Comparison of ENCODE assay signal across 40 cellular contexts in the genomic region with DNA sequence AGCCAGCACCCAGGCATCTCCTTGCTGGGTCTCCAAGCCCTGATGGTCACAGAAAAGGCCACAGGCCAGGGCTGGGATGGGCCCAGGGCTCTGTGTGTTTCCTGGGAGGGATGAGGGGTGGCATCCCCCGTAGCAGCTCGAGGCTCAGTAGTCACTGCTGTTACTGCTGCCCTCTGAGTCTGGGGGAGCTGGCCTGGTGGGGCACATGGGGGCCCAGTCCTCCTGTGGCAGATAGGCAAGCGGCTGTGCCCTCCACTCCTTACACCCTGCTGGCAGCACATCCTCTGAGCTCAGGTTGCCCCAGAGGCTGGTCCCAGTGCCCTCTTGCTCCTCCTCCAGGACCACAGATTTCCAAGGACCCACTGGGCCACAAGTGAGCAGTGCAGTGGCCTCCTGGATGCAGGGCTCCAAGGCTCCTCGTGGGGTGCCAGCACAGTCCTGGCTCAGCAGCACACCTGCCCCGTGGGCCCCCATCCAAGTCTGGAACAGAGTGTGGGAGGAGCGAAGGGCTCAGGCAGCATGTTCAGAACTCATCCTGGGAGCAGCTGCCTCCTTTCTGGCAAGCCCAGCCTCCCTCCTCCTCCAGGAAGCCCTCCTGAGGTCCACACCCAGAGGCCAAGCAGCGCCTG. TPM values are rescaled to one million over a fixed set of nuclear protein-coding genes. Genes with fewer than 3 reads are reported as not detected.
"Had no signal": no experiment of that assay in that cellular context is flagged by ENCODE, and none has a peak within 500 bp of the region (broad histone marks: within the 10 kb centered on the region; RNA-seq: fewer than 3 reads in every experiment).

No MANE protein-coding gene starts in this region.

- H3K4me3 Mint-ChIP-seq: activated CD4-positive, alpha-beta T cell treated with anti-CD3 and anti-CD28 coated beads for 36 hours; activated CD8-positive, alpha-beta memory T cell treated with anti-CD3 and anti-CD28 coated beads, Interleukin-2, amount 10 ng/mL, durations not matched to agents 7 days and 5 days; activated CD8-positive, alpha-beta T cell treated with anti-CD3 and anti-CD28 coated beads, Interleukin-2, amount 10 ng/mL, durations not matched to agents 7 days and 5 days; activated naive CD4-positive, alpha-beta T cell treated with anti-CD3 and anti-CD28 coated beads for 36 hours; activated naive CD4-positive, alpha-beta T cell treated with anti-CD3 and anti-CD28 coated beads, Interleukin-2, amount 50 U/mL, for 24 hours; activated naive CD8-positive, alpha-beta T cell treated with anti-CD3 and anti-CD28 coated beads for 36 hours; activated naive CD8-positive, alpha-beta T cell treated with anti-CD3 and anti-CD28 coated beads, Interleukin-2, amount 50 U/mL, for 24 hours; activated T-helper 1 cell treated with anti-CD3 and anti-CD28 coated beads, Interleukin-12 subunit alpha, Interleukin-12 subunit beta, Interleukin-2, Interleukin-4 antibody, amounts not matched to agents 30 ng/mL and 10 ng/mL and 1 ng/mL, durations not matched to agents 14 hours and 24 hours and 36 hours; brain had no signal

- H3K36me3 Mint-ChIP-seq: activated CD8-positive, alpha-beta memory T cell treated with anti-CD3 and anti-CD28 coated beads, Interleukin-2, amount 10 ng/mL, durations not matched to agents 7 days and 5 days; activated naive CD4-positive, alpha-beta T cell treated with anti-CD3 and anti-CD28 coated beads, Interleukin-2, amount 50 U/mL, for 24 hours; activated naive CD8-positive, alpha-beta T cell treated with anti-CD3 and anti-CD28 coated beads for 36 hours; brain had no signal

- H3K36me3 ChIP-seq: adrenal gland, breast epithelium, cardiac muscle cell, colonic mucosa, esophagus squamous epithelium, gastroesophageal sphincter had no signal

- H3K9me3 Mint-ChIP-seq: activated naive CD4-positive, alpha-beta T cell treated with anti-CD3 and anti-CD28 coated beads for 36 hours; activated naive CD4-positive, alpha-beta T cell treated with anti-CD3 and anti-CD28 coated beads, Interleukin-2, amount 50 U/mL, for 24 hours; activated naive CD8-positive, alpha-beta T cell treated with anti-CD3 and anti-CD28 coated beads for 36 hours; activated naive CD8-positive, alpha-beta T cell treated with anti-CD3 and anti-CD28 coated beads, Interleukin-2, amount 50 U/mL, for 24 hours; activated T-helper 1 cell treated with anti-CD3 and anti-CD28 coated beads, Interleukin-12 subunit alpha, Interleukin-12 subunit beta, Interleukin-2, Interleukin-4 antibody, amounts not matched to agents 30 ng/mL and 10 ng/mL and 1 ng/mL, durations not matched to agents 14 hours and 24 hours and 36 hours; activated T-helper 2 cell treated with anti-CD3 and anti-CD28 coated beads, Interferon-gamma antibody, Interleukin-2, Interleukin-4, amounts not matched to agents 10 μg/mL and 5 μg/mL and 100 μg/mL, durations not matched to agents 14 hours and 24 hours and 36 hours; brain had no signal

- H3K4me1 Mint-ChIP-seq: activated CD4-positive, alpha-beta T cell treated with anti-CD3 and anti-CD28 coated beads for 36 hours; activated naive CD4-positive, alpha-beta T cell treated with anti-CD3 and anti-CD28 coated beads, Interleukin-2, amount 50 U/mL, for 24 hours; activated naive CD8-positive, alpha-beta T cell treated with anti-CD3 and anti-CD28 coated beads, Interleukin-2, amount 50 U/mL, for 24 hours had no signal

- H3K27me3 ChIP-seq: adrenal gland, breast epithelium, colonic mucosa had no signal

- FAIRE-seq: endometrium, endothelial cell of umbilical vein had no signal

- H3K27ac Mint-ChIP-seq: activated CD4-positive, alpha-beta T cell treated with anti-CD3 and anti-CD28 coated beads for 36 hours; activated CD8-positive, alpha-beta memory T cell treated with anti-CD3 and anti-CD28 coated beads, Interleukin-2, amount 10 ng/mL, durations not matched to agents 7 days and 5 days; activated CD8-positive, alpha-beta T cell treated with anti-CD3 and anti-CD28 coated beads, Interleukin-2, amount 10 ng/mL, durations not matched to agents 7 days and 5 days; activated naive CD4-positive, alpha-beta T cell treated with anti-CD3 and anti-CD28 coated beads for 36 hours; activated naive CD4-positive, alpha-beta T cell treated with anti-CD3 and anti-CD28 coated beads, Interleukin-2, amount 50 U/mL, for 24 hours; activated naive CD8-positive, alpha-beta T cell treated with anti-CD3 and anti-CD28 coated beads for 36 hours; activated naive CD8-positive, alpha-beta T cell treated with anti-CD3 and anti-CD28 coated beads, Interleukin-2, amount 50 U/mL, for 24 hours; activated T-helper 1 cell treated with anti-CD3 and anti-CD28 coated beads, Interleukin-12 subunit alpha, Interleukin-12 subunit beta, Interleukin-2, Interleukin-4 antibody, amounts not matched to agents 30 ng/mL and 10 ng/mL and 1 ng/mL, durations not matched to agents 14 hours and 24 hours and 36 hours; activated T-helper 2 cell treated with anti-CD3 and anti-CD28 coated beads, Interferon-gamma antibody, Interleukin-2, Interleukin-4, amounts not matched to agents 10 μg/mL and 5 μg/mL and 100 μg/mL, durations not matched to agents 14 hours and 24 hours and 36 hours; brain had no signal

- H3K4me1 ChIP-seq: adrenal gland, breast epithelium, colonic mucosa had no signal

- H3K27ac ChIP-seq: adrenal gland, breast epithelium, cardiac muscle cell, colonic mucosa, epithelial cell of prostate, esophagus squamous epithelium, gastroesophageal sphincter had no signal

- DNase-seq: activated CD4-positive, alpha-beta T cell treated with anti-CD3 and anti-CD28 coated beads for 36 hours; activated CD4-positive, alpha-beta T cell treated with anti-CD3 and anti-CD28 coated beads, Interleukin-2, amount 50 U/mL, for 1 hour; activated CD4-positive, alpha-beta T cell treated with anti-CD3 and anti-CD28 coated beads, Interleukin-2, amount 50 U/mL, for 48 hours; activated CD4-positive, CD25-positive, alpha-beta regulatory T cell; activated CD4-positive, CD25-positive, alpha-beta regulatory T cell treated with anti-CD3 and anti-CD28 coated beads, Interleukin-2, amount 50 U/mL, for 72 hours; activated CD8-positive, alpha-beta memory T cell treated with anti-CD3 and anti-CD28 coated beads, Interleukin-2, amount 10 ng/mL, durations not matched to agents 7 days and 5 days; activated CD8-positive, alpha-beta memory T cell treated with anti-CD3 and anti-CD28 coated beads, Interleukin-2, amount 50 U/mL, for 4 hours; activated effector memory CD4-positive, alpha-beta T cell treated with anti-CD3 and anti-CD28 coated beads, Interleukin-2, amount 50 U/mL, for 16 hours; activated naive CD4-positive, alpha-beta T cell treated with anti-CD3 and anti-CD28 coated beads for 36 hours; activated naive CD8-positive, alpha-beta T cell treated with anti-CD3 and anti-CD28 coated beads for 36 hours; activated naive CD8-positive, alpha-beta T cell treated with anti-CD3 and anti-CD28 coated beads, Interleukin-2, amount 50 U/mL, for 24 hours; activated T-cell treated with anti-CD3 and anti-CD28 coated beads, Interleukin-2, amount 50 U/mL, for 1 hour; activated T-cell treated with anti-CD3 and anti-CD28 coated beads, Interleukin-2, amount 50 U/mL, for 48 hours; adrenal gland; amygdala; aorta; central memory CD4-positive, alpha-beta T cell; cerebellar nuclear complex; colonic mucosa; effector CD8-positive, alpha-beta T cell; esophagus squamous epithelium; foreskin melanocyte; T-helper 2 cell had no signal

- H3K4me3 ChIP-seq: adrenal gland, breast epithelium, cardiac muscle cell, colonic mucosa, esophagus squamous epithelium, gastroesophageal sphincter had no signal

- H3K9me3 ChIP-seq: adrenal gland, breast epithelium, colonic mucosa, esophagus squamous epithelium, gastroesophageal sphincter had no signal

- ATAC-seq: activated CD4-positive, alpha-beta T cell treated with anti-CD3 and anti-CD28 coated beads for 36 hours; activated CD8-positive, alpha-beta memory T cell treated with anti-CD3 and anti-CD28 coated beads, Interleukin-2, amount 10 ng/mL, durations not matched to agents 7 days and 5 days; activated CD8-positive, alpha-beta T cell treated with anti-CD3 and anti-CD28 coated beads, Interleukin-2, amount 10 ng/mL, durations not matched to agents 7 days and 5 days; activated naive CD8-positive, alpha-beta T cell treated with anti-CD3 and anti-CD28 coated beads, Interleukin-2, amount 50 U/mL, for 24 hours; gastroesophageal sphincter had no signal

RNA-seq across cellular contexts. Expression of a gene that starts 31.5 kb away (rescaled TPM):
- total RNA-seq: activated CD4-positive, alpha-beta T cell treated with anti-CD3 and anti-CD28 coated beads for 36 hours; activated CD8-positive, alpha-beta memory T cell treated with anti-CD3 and anti-CD28 coated beads for 36 hours; activated CD8-positive, alpha-beta memory T cell treated with anti-CD3 and anti-CD28 coated beads, Interleukin-2, amount 10 ng/mL, durations not matched to agents 7 days and 5 days; activated CD8-positive, alpha-beta T cell treated with anti-CD3 and anti-CD28 coated beads, Interleukin-2, amount 10 ng/mL, durations not matched to agents 7 days and 5 days; activated naive CD4-positive, alpha-beta T cell treated with anti-CD3 and anti-CD28 coated beads for 36 hours; activated naive CD8-positive, alpha-beta T cell treated with anti-CD3 and anti-CD28 coated beads for 36 hours; activated T-helper 1 cell treated with anti-CD3 and anti-CD28 coated beads, Interleukin-12 subunit alpha, Interleukin-12 subunit beta, Interleukin-2, Interleukin-4 antibody, amounts not matched to agents 30 ng/mL and 10 ng/mL and 1 ng/mL, durations not matched to agents 14 hours and 24 hours and 36 hours; activated T-helper 2 cell treated with anti-CD3 and anti-CD28 coated beads, Interferon-gamma antibody, Interleukin-2, Interleukin-4, amounts not matched to agents 10 μg/mL and 5 μg/mL and 100 μg/mL, durations not matched to agents 14 hours and 24 hours and 36 hours; aorta; colonic mucosa; dermis microvascular lymphatic vessel endothelial cell; endothelial cell of umbilical vein; esophagus squamous epithelium; fibroblast of lung; fibroblast of villous mesenchyme; gastroesophageal sphincter; glomerular endothelial cell; T-helper 1 cell treated with Interleukin-12 subunit alpha and Interleukin-12 subunit beta and Interleukin-4 antibody, amounts not matched to agents 30 ng/mL and 1 ng/mL, for 36 hours had no signal
- polyA plus RNA-seq: aorta, cardiac muscle cell, fibroblast of lung had no signal
